8 cellular contexts compared by ENCODE assay signal in the genomic region with DNA sequence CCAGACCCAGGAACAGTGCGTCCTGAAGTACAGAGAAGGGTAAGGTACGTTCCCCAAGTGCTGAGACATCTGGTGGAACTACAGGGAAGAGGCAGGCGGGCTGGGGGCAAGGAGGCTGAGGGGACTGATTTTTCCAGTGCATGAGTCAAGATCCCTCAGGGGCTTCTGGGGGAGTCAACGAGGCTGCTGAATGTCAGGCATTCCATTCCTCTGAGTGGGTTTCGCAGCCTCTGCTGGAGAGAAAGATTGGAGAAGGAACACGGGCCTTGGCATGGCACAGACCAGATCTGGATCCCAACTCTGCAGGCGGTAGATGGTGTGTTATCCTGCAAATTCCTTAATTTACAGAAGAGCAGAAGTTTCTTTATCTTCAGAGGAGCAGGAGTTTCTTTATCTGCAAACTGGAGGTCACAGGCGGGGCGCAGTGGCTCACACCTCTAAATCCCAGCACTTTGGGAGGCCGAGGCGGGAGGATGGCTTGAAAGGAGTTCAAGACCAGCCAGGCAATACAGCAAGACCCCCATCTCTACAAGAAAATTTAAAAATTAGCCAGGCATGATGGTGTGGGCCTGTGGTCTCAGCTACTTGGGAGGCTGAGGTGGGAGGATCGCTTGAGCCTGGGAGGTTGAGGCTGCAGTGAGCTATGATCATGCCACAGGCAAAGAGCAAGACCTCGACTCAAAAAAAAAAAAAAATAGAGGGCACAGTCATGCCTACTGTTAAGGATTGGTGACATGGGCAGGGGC.
DNase-seq lines count a peak whose midpoint lies in the region; ATAC-seq and TF ChIP-seq lines count a peak whose summit lies in the region.

No MANE protein-coding gene starts in this region.

- no peak for TF ChIP-seq POLR2A in stomach (IDR thresholded peaks at IDR 0.05)

- no peaks in the 10 kb centered on the region for H3K36me3 ChIP-seq in stomach

- peaks cover 0 to 14% (median 4%) of the 10 kb centered on the region in 4 donors for H3K4me1 ChIP-seq in stomach

- H3K27me3 ChIP-seq in stomach, result no peaks in the 10 kb centered on the region

- TF ChIP-seq CTCF in WI38 (IDR thresholded peaks at IDR 0.05; ENCODE audit: low read depth, low read length), result peak; percentile 54
- no peak for TF ChIP-seq CTCF in stomach (IDR thresholded peaks at IDR 0.05)

- no peak for TF ChIP-seq EP300 in stomach (IDR thresholded peaks at IDR 0.05)

- ATAC-seq in left cardiac atrium (peak; percentile 90 to 94), sciatic nerve (peak; percentile 92), GM21447 (IDR thresholded peaks at IDR 0.05; ENCODE audit: unreplicated experiment) (no peak), HG02571 (IDR thresholded peaks at IDR 0.05; ENCODE audit: unreplicated experiment) (no peak)

- H3K27ac ChIP-seq in stomach, result peak overlapping the region in 2 of 5 donors; percentile 20 to 46

- DNase-seq in GM04503 (ENCODE audit: low read depth), result peak; percentile 95
- peak; percentile 62 for DNase-seq in left cardiac atrium
- peak; percentile 75 for DNase-seq in sciatic nerve (ENCODE audit: low spot score)
- no peak for DNase-seq in Ammon's horn (ENCODE audit: low spot score)
- no peak for DNase-seq in stomach

- WGBS in stomach, 5 donors, result 74 to 84% (median 80%) methylated on average over 10 to 13 of the region's 13 CpGs

- H3K4me3 ChIP-seq in WI38 (ENCODE audit: low read depth, low read length) (no peak overlapping the region), stomach (no peak overlapping the region)

- intact Hi-C loops in left cardiac atrium (cut with DNase I) (no loop called here), sciatic nerve (cut with DNase I) (loop anchor here (10.0 kb wide), 1 partner anchor 142 kb away; no protein-coding TSS in a partner anchor), stomach (cut with DNase I; ENCODE audit: low total_unique reads) (no loop called here)

- H3K9me3 ChIP-seq in stomach, result peaks cover 0 to 4% (median 0%) of the 10 kb centered on the region in 4 donors

Comparison
In these comparisons a context has a peak if more than half of its experiments do, and no peak if none do; other contexts are left out.
1. DNase-seq: peak in GM04503 (single experiment), left cardiac atrium (single experiment) and sciatic nerve (single experiment); none in Ammon's horn (single experiment) and stomach (single experiment).
2. ATAC-seq: peak in left cardiac atrium (2 of 2) and sciatic nerve (single experiment); none in GM21447 (single experiment) and HG02571 (single experiment).